ENCODE assay signal across 8 cellular contexts in genomic region chr7:127392566-127393369, GRCh38. TPM values are rescaled to one million over a fixed set of nuclear protein-coding genes. Genes with fewer than 3 reads are reported as not detected.
A peak's percentile ranks its signal among the peaks of the same experiment; 100 is the strongest.
DNase-seq lines count a peak whose midpoint lies in the region; ATAC-seq and TF ChIP-seq lines count a peak whose summit lies in the region.

Gene ZNF800 (minus strand): TSS chr7:127392708. CDS start chr7:127391557, 1,151 bp downstream.

- H3K4me3 Mint-ChIP-seq in activated T-helper 2 cell treated with anti-CD3 and anti-CD28 coated beads, Interferon-gamma antibody, Interleukin-2, Interleukin-4, amounts not matched to agents 10 μg/mL and 5 μg/mL and 100 μg/mL, durations not matched to agents 14 hours and 24 hours and 36 hours (ENCODE audit: low read depth) = peak within 1 kb of the TSS; percentile 92
- peak within 1 kb of the TSS; percentile 98 for H3K4me3 Mint-ChIP-seq in natural killer cell

- H3K4me3 ChIP-seq in DOHH2 (ENCODE audit: low read length) = peak within 1 kb of the TSS; percentile 92
- peak within 1 kb of the TSS; percentile 87 for H3K4me3 ChIP-seq in GM23248
- peak within 1 kb of the TSS; percentile 94 for H3K4me3 ChIP-seq in LNCaP clone FGC (ENCODE audit: low read depth, low read length)
- peak within 1 kb of the TSS; percentile 62 for H3K4me3 ChIP-seq in RWPE2 (ENCODE audit: severe bottlenecking)
- peak within 1 kb of the TSS; percentile 83 for H3K4me3 ChIP-seq in fibroblast of mammary gland (ENCODE audit: control insufficient read depth, low read depth, low read length)

- H3F3A ChIP-seq in DOHH2 (ENCODE audit: control insufficient read depth, insufficient read depth) (peaks cover 18% of the 10 kb centered on the region), GM23248 (ENCODE audit: insufficient read depth) (peaks cover 8% of the 10 kb centered on the region; the same call in 1 of the 2 replicates)

- H3K9me3 ChIP-seq in DOHH2 (ENCODE audit: control insufficient read depth, insufficient read depth, low read length) = no peaks in the 10 kb centered on the region
- no peaks in the 10 kb centered on the region for H3K9me3 ChIP-seq in GM23248 (ENCODE audit: low read depth)
- H3K9me3 ChIP-seq in RWPE2 (ENCODE audit: severe bottlenecking) = no peaks in the 10 kb centered on the region

- TF ChIP-seq CTCF in DOHH2 (IDR thresholded peaks at IDR 0.05; ENCODE audit: low read depth, low read length, poor library complexity, severe bottlenecking) = no peak
- TF ChIP-seq CTCF in LNCaP clone FGC (IDR thresholded peaks at IDR 0.05; ENCODE audit: control insufficient read depth, extremely low read depth, insufficient read depth) = no peak
- no peak for TF ChIP-seq CTCF in RWPE2 (IDR thresholded peaks at IDR 0.05; ENCODE audit: poor library complexity, severe bottlenecking)
- TF ChIP-seq CTCF in fibroblast of mammary gland (conservative IDR thresholded peaks at IDR 0.05; ENCODE audit: control insufficient read depth, insufficient read depth, low read depth, low read length) = no peak
- no peak for TF ChIP-seq CTCF in natural killer cell (IDR thresholded peaks at IDR 0.05)

- ATAC-seq in RWPE2 (ENCODE audit: low read depth) (peak; percentile 82), natural killer cell (peak; percentile 80 to 93 (median 85))

- peak within 1 kb of the TSS; percentile 84 for H2AFZ ChIP-seq in GM23248

- no peaks in the 10 kb centered on the region for H3K9me2 ChIP-seq in DOHH2 (replicated peaks; ENCODE audit: control insufficient read depth, low read length)
- H3K9me2 ChIP-seq in GM23248 (ENCODE audit: insufficient read depth) = no peaks in the 10 kb centered on the region

- peaks cover 43% of the 10 kb centered on the region for H3K36me3 Mint-ChIP-seq in activated T-helper 2 cell treated with anti-CD3 and anti-CD28 coated beads, Interferon-gamma antibody, Interleukin-2, Interleukin-4, amounts not matched to agents 10 μg/mL and 5 μg/mL and 100 μg/mL, durations not matched to agents 14 hours and 24 hours and 36 hours (ENCODE audit: low read depth)
- H3K36me3 Mint-ChIP-seq in natural killer cell = peaks cover 21% of the 10 kb centered on the region

- peaks cover 12% of the 10 kb centered on the region for H3K9me3 Mint-ChIP-seq in activated T-helper 2 cell treated with anti-CD3 and anti-CD28 coated beads, Interferon-gamma antibody, Interleukin-2, Interleukin-4, amounts not matched to agents 10 μg/mL and 5 μg/mL and 100 μg/mL, durations not matched to agents 14 hours and 24 hours and 36 hours
- no peaks in the 10 kb centered on the region for H3K9me3 Mint-ChIP-seq in natural killer cell

- H3K9ac ChIP-seq in GM23248 = peak within 1 kb of the TSS; percentile 95

- H3K27ac ChIP-seq in DOHH2 (ENCODE audit: low read depth, low read length) (peak within 1 kb of the TSS; percentile 71), GM23248 (peak within 1 kb of the TSS; percentile 85), RWPE2 (ENCODE audit: poor library complexity, severe bottlenecking) (peak within 1 kb of the TSS; percentile 66)

- in situ Hi-C loops in GM23248 (cut with MboI) = no loop called here

- peak; percentile 91 for DNase-seq in GM23248
- DNase-seq in LNCaP clone FGC (ENCODE audit: low read depth) = peak; percentile 65
- DNase-seq in RWPE2 (ENCODE audit: low spot score) = peak; percentile 86
- peak; percentile 86 for DNase-seq in activated T-helper 2 cell treated with anti-CD3 and anti-CD28 coated beads, Interferon-gamma antibody, Interleukin-2, Interleukin-4, amounts not matched to agents 10 μg/mL and 5 μg/mL and 100 μg/mL, durations not matched to agents 14 hours and 24 hours and 36 hours (ENCODE audit: low spot score)
- DNase-seq in fibroblast of mammary gland (ENCODE audit: low read depth) = peak; percentile 81
- peak; percentile 85 for DNase-seq in natural killer cell
- peak; percentile 89 for DNase-seq in stimulated activated naive CD4-positive, alpha-beta T cell treated with Interleukin-2 at 50 U/mL for 16 hours (lab: John Stamatoyannopoulos, UW)

- WGBS in GM23248 (ENCODE audit: low coverage in 1 of 2, low lambda C conversion rate in 2 of 2, missing lambda C conversion rate in 2 of 2), 2 experiments = 0 to 1% methylated on average over 27 to 67 of the region's 67 CpGs

- H3K27me3 Mint-ChIP-seq in activated T-helper 2 cell treated with anti-CD3 and anti-CD28 coated beads, Interferon-gamma antibody, Interleukin-2, Interleukin-4, amounts not matched to agents 10 μg/mL and 5 μg/mL and 100 μg/mL, durations not matched to agents 14 hours and 24 hours and 36 hours (ENCODE audit: low read depth) = no peaks in the 10 kb centered on the region
- no peaks in the 10 kb centered on the region for H3K27me3 Mint-ChIP-seq in natural killer cell (ENCODE audit: low read depth in 2 of 2)

- H3K27me3 ChIP-seq in DOHH2 (ENCODE audit: control insufficient read depth, low read length) (no peaks in the 10 kb centered on the region), GM23248 (replicated peaks; ENCODE audit: insufficient read depth) (no peaks in the 10 kb centered on the region), RWPE2 (ENCODE audit: insufficient read depth, poor library complexity, severe bottlenecking) (no peaks in the 10 kb centered on the region)

- H3K36me3 ChIP-seq in DOHH2 (ENCODE audit: control insufficient read depth, low read length) (peaks cover 45% of the 10 kb centered on the region), GM23248 (ENCODE audit: low read depth) (peaks cover 16% of the 10 kb centered on the region), RWPE2 (ENCODE audit: low read depth) (peaks cover 32% of the 10 kb centered on the region)

- peak within 1 kb of the TSS; percentile 92 for H3K27ac Mint-ChIP-seq in activated T-helper 2 cell treated with anti-CD3 and anti-CD28 coated beads, Interferon-gamma antibody, Interleukin-2, Interleukin-4, amounts not matched to agents 10 μg/mL and 5 μg/mL and 100 μg/mL, durations not matched to agents 14 hours and 24 hours and 36 hours
- peak within 1 kb of the TSS; percentile 96 to 97 for H3K27ac Mint-ChIP-seq in natural killer cell

- intact Hi-C loops in activated T-helper 2 cell treated with anti-CD3 and anti-CD28 coated beads, Interferon-gamma antibody, Interleukin-2, Interleukin-4, amounts not matched to agents 10 μg/mL and 5 μg/mL and 100 μg/mL, durations not matched to agents 14 hours and 24 hours and 36 hours (cut with micrococcal nuclease) = loop anchor here (2.0 to 5.0 kb wide), 5 partner anchors 40 to 260 kb away; partner anchors contain the start of genes ARF5, GCC1, GRM8 and SND1
- intact Hi-C loops in natural killer cell (cut with micrococcal nuclease) = loop anchor here (2.0 to 5.0 kb wide), 2 partner anchors 54 to 195 kb away; partner anchors contain the start of genes ARF5 and GCC1

- H3K4me2 ChIP-seq in DOHH2 (ENCODE audit: low read length) = peak within 1 kb of the TSS; percentile 97
- H3K4me2 ChIP-seq in GM23248 (ENCODE audit: unreplicated experiment) = peak within 1 kb of the TSS; percentile 96

- peaks cover 58% of the 10 kb centered on the region for H3K4me1 Mint-ChIP-seq in activated T-helper 2 cell treated with anti-CD3 and anti-CD28 coated beads, Interferon-gamma antibody, Interleukin-2, Interleukin-4, amounts not matched to agents 10 μg/mL and 5 μg/mL and 100 μg/mL, durations not matched to agents 14 hours and 24 hours and 36 hours (ENCODE audit: low read depth)
- H3K4me1 Mint-ChIP-seq in natural killer cell = peaks cover 43 to 56% of the 10 kb centered on the region in 2 donors

- H3K79me2 ChIP-seq in DOHH2 (ENCODE audit: control insufficient read depth, low read length) = peaks cover 55% of the 10 kb centered on the region
- H3K79me2 ChIP-seq in GM23248 (ENCODE audit: insufficient read depth) = peaks cover 45% of the 10 kb centered on the region

- H3K4me1 ChIP-seq in DOHH2 (ENCODE audit: control insufficient read depth, low read length) = peaks cover 70% of the 10 kb centered on the region
- peaks cover 25% of the 10 kb centered on the region for H3K4me1 ChIP-seq in GM23248 (ENCODE audit: insufficient read depth)
- H3K4me1 ChIP-seq in RWPE2 (ENCODE audit: insufficient read depth, poor library complexity, severe bottlenecking) = peaks cover 20% of the 10 kb centered on the region

- H4K20me1 ChIP-seq in DOHH2 (ENCODE audit: control insufficient read depth, insufficient read depth, low read depth, low read length) (peaks cover 18% of the 10 kb centered on the region), GM23248 (ENCODE audit: insufficient read depth) (no peaks in the 10 kb centered on the region)

RNA-seq across cellular contexts. Expression of gene ZNF800, which starts in this region (rescaled TPM):
- 16.9 and 19.9 TPM in 2 replicates for total RNA-seq in GM23248 (2014; rRNA removed; shearing (Covaris generic))
- polyA plus RNA-seq in GM23248 (2016; fragmentation: Nextera tagmentation; extraction: Ambion mirVana) = 20.3 and 20.8 TPM in 2 replicates
- 40.2 and 40.8 TPM in 2 replicates for total RNA-seq in activated T-helper 2 cell treated with anti-CD3 and anti-CD28 coated beads, Interferon-gamma antibody, Interleukin-2, Interleukin-4, amounts not matched to agents 10 μg/mL and 5 μg/mL and 100 μg/mL, durations not matched to agents 14 hours and 24 hours and 36 hours
- 100 to 1,000 TPM in 2 of 3 donors, 10 to 100 TPM in 1; 93.3 to 107 (median 101) TPM for total RNA-seq in natural killer cell

Comparison
In these comparisons a context has a peak if more than half of its experiments do, and no peak if none do; other contexts are left out.
1. Peak in every context shown above with its lines: DNase-seq, ATAC-seq, H3K4me3 ChIP-seq and H3K27ac ChIP-seq.